In the genomic region with DNA sequence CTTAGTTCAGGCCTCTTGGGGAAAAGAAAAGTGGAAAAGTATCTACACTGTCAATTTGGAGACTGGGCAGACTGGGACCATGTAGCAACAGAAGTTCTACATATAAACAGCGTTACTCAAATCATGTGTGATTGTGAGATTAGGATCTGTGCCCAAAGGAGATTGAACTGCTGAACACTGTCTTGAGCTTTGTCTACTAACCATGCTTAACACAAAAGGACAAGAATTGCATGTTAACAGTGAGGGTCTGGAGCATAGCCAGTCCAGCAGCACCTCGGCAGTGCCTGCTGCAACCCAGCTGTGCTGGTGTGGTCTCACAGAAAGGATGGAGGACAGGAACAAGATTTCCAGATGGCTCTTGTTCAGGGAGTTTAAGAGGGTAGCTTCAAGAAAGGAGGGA, we compare ENCODE assay signal across 11 cellular contexts. TPM values are rescaled to one million over a fixed set of nuclear protein-coding genes. Genes with fewer than 3 reads are reported as not detected.
A peak's percentile ranks its signal among the peaks of the same experiment; 100 is the strongest.
DNase-seq lines count a peak whose midpoint lies in the region; ATAC-seq, FAIRE-seq and TF ChIP-seq lines count a peak whose summit lies in the region.
"Had no signal": no experiment of that assay in that cellular context is flagged by ENCODE, and none has a peak within 500 bp of the region (broad histone marks: within the 10 kb centered on the region; RNA-seq: fewer than 3 reads in every experiment).

No MANE protein-coding gene starts in this region.

- no peaks in the 10 kb centered on the region for H3K36me3 ChIP-seq in ACC112 (ENCODE audit: insufficient read depth, low read length)

- no peaks in the 10 kb centered on the region for H3K27me3 Mint-ChIP-seq in activated T-helper 17 cell treated with anti-CD3 and anti-CD28 coated beads, Interleukin-2, amount 50 U/mL, for 72 hours

- H3K4me3 Mint-ChIP-seq in activated T-helper 17 cell treated with anti-CD3 and anti-CD28 coated beads, Interleukin-2, amount 50 U/mL, for 72 hours = peak overlapping the region; percentile 81

- intact Hi-C loops in lower leg skin (cut with DNase I; ENCODE audit: low total_unique reads) = no loop called here

- WGBS in lower leg skin, 2 donors = 17 to 21% methylated on average over 2 of the region's 2 CpGs

- no peaks in the 10 kb centered on the region for H3K9me3 Mint-ChIP-seq in activated T-helper 17 cell treated with anti-CD3 and anti-CD28 coated beads, Interleukin-2, amount 50 U/mL, for 72 hours

- peaks cover 52% of the 10 kb centered on the region for H3K36me3 Mint-ChIP-seq in activated T-helper 17 cell treated with anti-CD3 and anti-CD28 coated beads, Interleukin-2, amount 50 U/mL, for 72 hours (ENCODE audit: low read depth)

- TF ChIP-seq CTCF in lower leg skin (IDR thresholded peaks at IDR 0.05) = no peak

- H3K27ac Mint-ChIP-seq in activated T-helper 17 cell treated with anti-CD3 and anti-CD28 coated beads, Interleukin-2, amount 50 U/mL, for 72 hours = peak overlapping the region; percentile 91

- DNase-seq in GM12892 (ENCODE audit: insufficient read length) = no peak
- DNase-seq in iris pigment epithelial cell (ENCODE audit: low read depth) = peak; percentile 25
- DNase-seq in lower leg skin (ENCODE audit: low spot score in 2 of 2) = no peak
- no peak for DNase-seq in urothelium cell line (ENCODE audit: low spot score)
- DNase-seq in anterior cingulate cortex (lab: John Stamatoyannopoulos, UW) = no peak
- DNase-seq in HUDEP-2 (lab: John Stamatoyannopoulos, UW; ENCODE audit: unreplicated experiment in 76 of 76) = no peak
- DNase-seq: small intestine, trophoblast cell had no signal

- ATAC-seq in activated T-helper 17 cell treated with anti-CD3 and anti-CD28 coated beads, Interleukin-2, amount 50 U/mL, for 72 hours (replicated peaks) = no peak

- no peak overlapping the region; the same call in 1 of the 2 replicates for H3K27ac ChIP-seq in ACC112 (ENCODE audit: low read depth, low read length)
- H3K27ac ChIP-seq: HL-60 had no signal

- TF ChIP-seq POLR2A in GM12892 (IDR thresholded peaks at IDR 0.05; ENCODE audit: low read depth, low read length) (no peak), lower leg skin (IDR thresholded peaks at IDR 0.05) (no peak)

- H3K79me2 ChIP-seq in ACC112 (ENCODE audit: control insufficient read depth, insufficient read depth, low read length, unreplicated experiment) = peaks cover 91% of the 10 kb centered on the region

- H3K4me1 Mint-ChIP-seq in activated T-helper 17 cell treated with anti-CD3 and anti-CD28 coated beads, Interleukin-2, amount 50 U/mL, for 72 hours = peaks cover 71% of the 10 kb centered on the region

- peak overlapping the region; percentile 44; the same call in 1 of the 2 replicates for H3K4me3 ChIP-seq in ACC112 (ENCODE audit: low read depth, low read length)
- no peak overlapping the region for H3K4me3 ChIP-seq in lower leg skin (ENCODE audit: low read depth, poor library complexity, severe bottlenecking)

- FAIRE-seq in GM12892 (lab: Jason Lieb, UNC) (peak; percentile 30), urothelium cell line (lab: Jason Lieb, UNC) (no peak)
- FAIRE-seq: small intestine had no signal

- no peak overlapping the region for H2AFZ ChIP-seq in ACC112 (ENCODE audit: low read length, unreplicated experiment)

- peaks cover 50% of the 10 kb centered on the region for H3K4me1 ChIP-seq in ACC112 (ENCODE audit: control insufficient read depth, insufficient read depth, low read length, unreplicated experiment)

- no peaks in the 10 kb centered on the region for H3K27me3 ChIP-seq in ACC112 (ENCODE audit: insufficient read depth, low read length)

RNA-seq across cellular contexts. Expression of gene PAM, which starts 5.7 kb away (rescaled TPM):
- 39.0 TPM for polyA plus RNA-seq in GM12892 (2012; ENCODE audit: missing spikeins)
- total RNA-seq in activated T-helper 17 cell treated with anti-CD3 and anti-CD28 coated beads, Interleukin-2, amount 50 U/mL, for 72 hours = 100 to 1,000 TPM in 1 of 2 donors, 10 to 100 TPM in 1; 66.5 to 153 TPM
- total RNA-seq in lower leg skin = 100 to 1,000 TPM in 2 of 4 donors, 10 to 100 TPM in 2; 37.8 to 144 (median 92.7) TPM
